ENCODE assay signal across 25 cellular contexts in genomic region chr19:33631628-33631995, GRCh38. TPM values are rescaled to one million over a fixed set of nuclear protein-coding genes. Genes with fewer than 3 reads are reported as not detected.
"Had no signal": no experiment of that assay in that cellular context is flagged by ENCODE, and none has a peak within 500 bp of the region (broad histone marks: within the 10 kb centered on the region; RNA-seq: fewer than 3 reads in every experiment).

No MANE protein-coding gene starts in this region.

- H3K4me3 ChIP-seq: breast epithelium, Peyer's patch, SJCRH30 had no signal

- DNase-seq: activated CD4-positive, alpha-beta memory T cell treated with anti-CD3 and anti-CD28 coated beads for 36 hours; activated CD4-positive, alpha-beta T cell treated with anti-CD3 and anti-CD28 coated beads, Interleukin-2, amount 10 ng/mL, durations not matched to agents 7 days and 5 days; activated CD4-positive, CD25-positive, alpha-beta regulatory T cell; activated effector memory CD4-positive, alpha-beta T cell treated with Interleukin-2 at 50 U/mL for 16 hours; activated naive CD4-positive, alpha-beta T cell; activated T-cell treated with anti-CD3 and anti-CD28 coated beads, Interleukin-2, amount 50 U/mL, for 24 hours; Kasumi-1; KBM-7; NCI-H1105 treated with DMSO at 0.1 percent for 48 hours; NCI-H1436 treated with DMSO at 0.1 percent for 48 hours; NCI-H187; NCI-H2081; NCI-H446; NCI-H524; Right ventricle myocardium superior; SJCRH30; SK-N-SH; T-helper 1 cell had no signal

- H3K27ac ChIP-seq: breast epithelium, Peyer's patch, RWPE1, SJCRH30, VCaP had no signal

- H3K9ac ChIP-seq: SK-N-SH had no signal

- H3K9me3 ChIP-seq: breast epithelium, Peyer's patch, SJCRH30, SK-N-SH had no signal

- H3K4me2 ChIP-seq: SK-N-SH had no signal

- H3K27me3 ChIP-seq: Peyer's patch, SJCRH30 had no signal

- H3K36me3 ChIP-seq: breast epithelium, Peyer's patch, SJCRH30 had no signal

- H3K4me1 ChIP-seq: breast epithelium, Peyer's patch, SJCRH30 had no signal

RNA-seq across cellular contexts. Expression of gene CHST8, which starts 9.9 kb away (rescaled TPM):
- total RNA-seq: activated CD4-positive, alpha-beta memory T cell treated with anti-CD3 and anti-CD28 coated beads for 36 hours; activated CD4-positive, alpha-beta T cell treated with anti-CD3 and anti-CD28 coated beads, Interleukin-2, amount 10 ng/mL, durations not matched to agents 7 days and 5 days; activated CD8-positive, alpha-beta memory T cell treated with anti-CD3 and anti-CD28 coated beads for 36 hours; activated T-helper 1 cell treated with anti-CD3 and anti-CD28 coated beads, Interleukin-12 subunit alpha, Interleukin-12 subunit beta, Interleukin-2, Interleukin-4 antibody, amounts not matched to agents 30 ng/mL and 10 ng/mL and 1 ng/mL, durations not matched to agents 14 hours and 24 hours and 36 hours; Right ventricle myocardium superior; T-helper 2 cell treated with Interferon-gamma antibody and Interleukin-4, amounts not matched to agents 100 ng/mL and 5 ng/mL, for 36 hours had no signal
